1 cellular context compared by ENCODE assay signal in genomic region chr1:2627746-2628145, GRCh38.
TF ChIP-seq lines count a peak whose summit lies in the region.

No MANE protein-coding gene starts in this region.

TF ChIP-seq in GM23338, 12 proteins besides CTCF, POLR2A, EP300 and RAD21:
- TF ChIP-seq ZNF462 (CRISPR knock-in tag; IDR thresholded peaks at IDR 0.05) (no peak), JUNB (IDR thresholded peaks at IDR 0.05; ENCODE audit: unreplicated experiment) (no peak), CREB1 (CRISPR knock-in tag; IDR thresholded peaks at IDR 0.05; ENCODE audit: low read depth) (no peak), ZNF114 (CRISPR knock-in tag; IDR thresholded peaks at IDR 0.05) (no peak), EZH2phosphoT487 (IDR thresholded peaks at IDR 0.05; ENCODE audit: unreplicated experiment) (no peak), NANOG (IDR thresholded peaks at IDR 0.05; ENCODE audit: borderline replicate concordance) (no peak), ETS1 (IDR thresholded peaks at IDR 0.05) (no peak), ZNF331 (CRISPR knock-in tag; IDR thresholded peaks at IDR 0.05; ENCODE audit: low read depth) (no peak), EZH2 (IDR thresholded peaks at IDR 0.05; ENCODE audit: low read depth, unreplicated experiment) (no peak), POLR2AphosphoS5 (IDR thresholded peaks at IDR 0.05; ENCODE audit: low read depth) (no peak), STAT1 (IDR thresholded peaks at IDR 0.05; ENCODE audit: unreplicated experiment) (no peak), REST (IDR thresholded peaks at IDR 0.05; ENCODE audit: unreplicated experiment) (no peak)
TF ChIP-seq in GM23338: peak in this region for 0.
